ENCODE assay signal across 8 cellular contexts in genomic region chr17:35089846-35090193, GRCh38. TPM values are rescaled to one million over a fixed set of nuclear protein-coding genes. Genes with fewer than 3 reads are reported as not detected.
DNase-seq lines count a peak whose midpoint lies in the region; ATAC-seq, FAIRE-seq and TF ChIP-seq lines count a peak whose summit lies in the region.

No MANE protein-coding gene starts in this region.

- H4K20me1 ChIP-seq in endothelial cell of umbilical vein (replicated peaks; ENCODE audit: control insufficient read depth, extremely low read depth, insufficient read depth, low read length) = no peaks in the 10 kb centered on the region

- no peaks in the 10 kb centered on the region for H3K27me3 ChIP-seq in endothelial cell of umbilical vein (ENCODE audit: control insufficient read depth in 2 of 2, insufficient read depth in 2 of 2, low read length in 2 of 2)
- no peaks in the 10 kb centered on the region for H3K27me3 ChIP-seq in naive thymus-derived CD4-positive, alpha-beta T cell (ENCODE audit: control insufficient read depth in 2 of 2, insufficient read depth in 2 of 2, low read length in 2 of 2)

- ATAC-seq in GM18873 (IDR thresholded peaks at IDR 0.05; ENCODE audit: low FRiP score, unreplicated experiment) = peak; percentile 10
- peak; percentile 2 for ATAC-seq in activated CD4-positive, CD25-positive, alpha-beta regulatory T cell treated with anti-CD3 and anti-CD28 coated beads, Interleukin-2, amount 50 U/mL, for 24 hours
- ATAC-seq in naive thymus-derived CD4-positive, alpha-beta T cell = no peak

- peaks cover 22% of the 10 kb centered on the region for H3K4me1 ChIP-seq in endothelial cell of umbilical vein (ENCODE audit: control insufficient read depth, extremely low read depth, insufficient read depth, low read length)
- H3K4me1 ChIP-seq in naive thymus-derived CD4-positive, alpha-beta T cell (ENCODE audit: control insufficient read depth in 2 of 2, insufficient read depth in 2 of 2, low read length in 2 of 2) = peaks cover 13 to 27% of the 10 kb centered on the region in 2 donors

- peak overlapping the region; percentile 88 to 96 (median 92) for H3K4me3 Mint-ChIP-seq in naive thymus-derived CD4-positive, alpha-beta T cell
- peak overlapping the region; percentile 85 for H3K4me3 Mint-ChIP-seq in type B pancreatic cell

- H3K36me3 ChIP-seq in endothelial cell of umbilical vein (ENCODE audit: control insufficient read depth in 2 of 2, extremely low read depth in 1 of 2, insufficient read depth in 2 of 2, low read length in 2 of 2) = no peaks in the 10 kb centered on the region
- no peaks in the 10 kb centered on the region for H3K36me3 ChIP-seq in naive thymus-derived CD4-positive, alpha-beta T cell (ENCODE audit: control insufficient read depth in 2 of 3, insufficient read depth in 3 of 3, low read length in 3 of 3)

- FAIRE-seq in endothelial cell of umbilical vein (lab: Jason Lieb, UNC) = peak; percentile 93

- dilution Hi-C loops in endothelial cell of umbilical vein (cut with MboI; ENCODE audit: extremely low pct_ligation_motif_present, low sequenced_read_pairs) = no loop called here

- peak overlapping the region; percentile 87 to 97 (median 92) for H3K27ac Mint-ChIP-seq in naive thymus-derived CD4-positive, alpha-beta T cell
- peak overlapping the region; percentile 83 for H3K27ac Mint-ChIP-seq in type B pancreatic cell

- H3K36me3 Mint-ChIP-seq in naive thymus-derived CD4-positive, alpha-beta T cell = peaks cover 0 to 12% (median 0%) of the 10 kb centered on the region in 5 donors
- H3K36me3 Mint-ChIP-seq in type B pancreatic cell = no peaks in the 10 kb centered on the region

- peak overlapping the region; percentile 73 for H3K9ac ChIP-seq in endothelial cell of umbilical vein (replicated peaks; ENCODE audit: extremely low read depth, insufficient read depth, low read length)

- peaks cover 31% of the 10 kb centered on the region for H3K79me2 ChIP-seq in endothelial cell of umbilical vein (ENCODE audit: control insufficient read depth, insufficient read depth, low read length)

- peak; percentile 0 for TF ChIP-seq POLR2A in endothelial cell of umbilical vein (IDR thresholded peaks at IDR 0.05; ENCODE audit: low read depth, low read length)

- no TSS peak for BruUV-seq in endothelial cell of umbilical vein (replicated peaks; lab: Mats Ljungman, UMichigan)

- no peaks in the 10 kb centered on the region for H3K27me3 Mint-ChIP-seq in naive thymus-derived CD4-positive, alpha-beta T cell
- no peaks in the 10 kb centered on the region for H3K27me3 Mint-ChIP-seq in type B pancreatic cell

- peak overlapping the region; percentile 78 for H3K4me2 ChIP-seq in endothelial cell of umbilical vein (ENCODE audit: insufficient read depth, low read length)

- no peaks in the 10 kb centered on the region for H3K9me1 ChIP-seq in endothelial cell of umbilical vein (replicated peaks; ENCODE audit: control insufficient read depth, extremely low read depth, insufficient read depth, low read length)

- peaks cover 0 to under 1% (median 0%) of the 10 kb centered on the region in 11 donors for H3K9me3 Mint-ChIP-seq in naive thymus-derived CD4-positive, alpha-beta T cell
- no peaks in the 10 kb centered on the region for H3K9me3 Mint-ChIP-seq in type B pancreatic cell

- no peaks in the 10 kb centered on the region for H3K9me3 ChIP-seq in endothelial cell of umbilical vein (replicated peaks; ENCODE audit: control insufficient read depth, insufficient read depth, low read length)
- no peaks in the 10 kb centered on the region for H3K9me3 ChIP-seq in naive thymus-derived CD4-positive, alpha-beta T cell (ENCODE audit: control insufficient read depth in 2 of 3, low read length in 3 of 3)

- TF ChIP-seq CTCF in endothelial cell of umbilical vein (IDR thresholded peaks at IDR 0.05; ENCODE audit: extremely low read depth in 1 of 2, insufficient read depth in 1 of 2, low read depth in 1 of 2, low read length in 2 of 2) = peak in 1 of 2 donors; percentile 29
- no peak for TF ChIP-seq CTCF in type B pancreatic cell (conservative IDR thresholded peaks at IDR 0.05)

- DNase-seq in HPDE6-E6E7 (ENCODE audit: extremely low spot score) (peak; percentile 45), endothelial cell of umbilical vein (ENCODE audit: low read depth, low spot score) (peak; percentile 54), type B pancreatic cell (ENCODE audit: extremely low spot score, unreplicated experiment) (no peak), NCI-H1092 (lab: John Stamatoyannopoulos, UW) (no peak), NCI-H446 (lab: John Stamatoyannopoulos, UW) (no peak)
- no peak for DNase-seq in naive thymus-derived CD4-positive, alpha-beta T cell

- H3K27ac ChIP-seq in endothelial cell of umbilical vein (ENCODE audit: insufficient read depth, low read depth, low read length) = peak overlapping the region; percentile 72
- H3K27ac ChIP-seq in naive thymus-derived CD4-positive, alpha-beta T cell (ENCODE audit: low read depth, low read length) = peak overlapping the region; percentile 73

- H3K4me3 ChIP-seq in endothelial cell of umbilical vein (replicated peaks in 1 of 3; ENCODE audit: insufficient read depth in 1 of 3, low read depth in 1 of 3, low read length in 3 of 3) = peak overlapping the region in 1 of 3 experiments; percentile 52
- peak overlapping the region; percentile 61 for H3K4me3 ChIP-seq in naive thymus-derived CD4-positive, alpha-beta T cell (ENCODE audit: low read length)

- H2AFZ ChIP-seq in endothelial cell of umbilical vein (ENCODE audit: low read depth, low read length) = peak overlapping the region; percentile 98

- POLR2A ChIA-PET in endothelial cell of umbilical vein (lab: Charles Lee) = no interaction called here
- POLR2A ChIA-PET in naive thymus-derived CD4-positive, alpha-beta T cell (lab: Charles Lee) = interaction anchor here (0.6 to 2.3 kb wide), 25 partner anchors 14 to 489 kb away, joined by 3 to 20 read pairs (median 4); partner anchors contain the start of genes CCT6B, LIG3, RAD51D and RFFL

- H3K4me1 Mint-ChIP-seq in naive thymus-derived CD4-positive, alpha-beta T cell = peaks cover 21 to 49% (median 44%) of the 10 kb centered on the region in 7 donors
- peaks cover 17% of the 10 kb centered on the region for H3K4me1 Mint-ChIP-seq in type B pancreatic cell (ENCODE audit: unreplicated experiment)

- CTCF ChIA-PET in endothelial cell of umbilical vein (lab: Charles Lee) = interaction anchor here (0.5 to 2.1 kb wide), 29 partner anchors 8 to 547 kb away, joined by 3 to 34 read pairs (median 4); partner anchors contain the start of genes FNDC8, LIG3 and RFFL
- CTCF ChIA-PET in naive thymus-derived CD4-positive, alpha-beta T cell (lab: Charles Lee) = interaction anchor here (0.7 to 2.6 kb wide), 17 partner anchors 17 to 450 kb away, joined by 3 to 25 read pairs (median 5); partner anchors contain the start of genes RAD51D and RFFL

- intact Hi-C loops in endothelial cell of umbilical vein (cut with micrococcal nuclease) = loop anchor here (1.0 kb wide), 5 partner anchors 27 to 109 kb away; partner anchors contain the start of genes RAD51D and RFFL
- intact Hi-C loops in naive thymus-derived CD4-positive, alpha-beta T cell (cut with micrococcal nuclease) = loop anchor here (1.0 to 2.0 kb wide), 18 partner anchors 16 to 548 kb away; partner anchors contain the start of genes CCT6B (in 2 of the 2), NLE1 (in 2 of the 2), RAD51D (in 2 of the 2) and RFFL (in 2 of the 2)

RNA-seq across cellular contexts. Expression of gene RFFL, which starts 26.3 kb away (rescaled TPM):
- total RNA-seq in endothelial cell of umbilical vein (14.1 and 14.2 TPM in 2 replicates), type B pancreatic cell (ENCODE audit: low replicate concordance) (19.9 and 38.7 TPM in 2 replicates)
- polyA plus RNA-seq in endothelial cell of umbilical vein = 6.6 and 7.0 TPM in 2 replicates
- 8.7 TPM in 2 replicates for polyA plus RNA-seq in endothelial cell of umbilical vein (2011; cell fraction: cytosol; rRNA removed)
- polyA plus RNA-seq in endothelial cell of umbilical vein (2011; cell fraction: nucleus; rRNA removed) = 9.3 and 9.8 TPM in 2 replicates
- 11.3 and 12.1 TPM in 2 replicates for polyA plus RNA-seq in endothelial cell of umbilical vein (2012)
- 38.1 and 39.6 TPM in 2 replicates for polyA minus RNA-seq in endothelial cell of umbilical vein
- polyA minus RNA-seq in endothelial cell of umbilical vein (2011; cell fraction: cytosol; rRNA and poly(A)+ RNA removed) = 25.9 TPM
- 8.9 and 10.1 TPM in 2 replicates for polyA minus RNA-seq in endothelial cell of umbilical vein (2011; cell fraction: nucleus; rRNA and poly(A)+ RNA removed)
- 10 to 100 TPM; 45.0 to 74.7 (median 55.7) TPM for total RNA-seq in naive thymus-derived CD4-positive, alpha-beta T cell
- 10 to 100 TPM; 36.4 to 47.1 TPM for polyA plus RNA-seq in naive thymus-derived CD4-positive, alpha-beta T cell

RNA-seq across cellular contexts. Expression of gene RAD51D, which starts 29.8 kb away (rescaled TPM):
- total RNA-seq in endothelial cell of umbilical vein = 19.6 and 27.9 TPM in 2 replicates
- polyA plus RNA-seq in endothelial cell of umbilical vein = 14.9 and 15.5 TPM in 2 replicates
- 13.5 and 14.2 TPM in 2 replicates for polyA plus RNA-seq in endothelial cell of umbilical vein (2011; cell fraction: cytosol; rRNA removed)
- polyA plus RNA-seq in endothelial cell of umbilical vein (2011; cell fraction: nucleus; rRNA removed) = 17.4 and 18.1 TPM in 2 replicates
- polyA plus RNA-seq in endothelial cell of umbilical vein (2012) = 16.6 and 18.2 TPM in 2 replicates
- polyA minus RNA-seq in endothelial cell of umbilical vein = 21.2 and 24.0 TPM in 2 replicates
- 9.7 TPM for polyA minus RNA-seq in endothelial cell of umbilical vein (2011; cell fraction: cytosol; rRNA and poly(A)+ RNA removed)
- 14.4 and 15.5 TPM in 2 replicates for polyA minus RNA-seq in endothelial cell of umbilical vein (2011; cell fraction: nucleus; rRNA and poly(A)+ RNA removed)
- total RNA-seq in naive thymus-derived CD4-positive, alpha-beta T cell = 10 to 100 TPM; 15.0 to 34.2 (median 25.4) TPM
- 10 to 100 TPM in 1 of 2 donors, 1 to 10 TPM in 1; 7.0 to 17.6 TPM for polyA plus RNA-seq in naive thymus-derived CD4-positive, alpha-beta T cell
- total RNA-seq in type B pancreatic cell (ENCODE audit: low replicate concordance) = 8.3 and 12.4 TPM in 2 replicates

RNA-seq across cellular contexts. Expression of gene FNDC8, which starts 31.6 kb away (rescaled TPM):
- total RNA-seq in endothelial cell of umbilical vein = not detected in 2 replicates
- not detected in 2 replicates for polyA plus RNA-seq in endothelial cell of umbilical vein
- polyA plus RNA-seq in endothelial cell of umbilical vein (2011; cell fraction: cytosol; rRNA removed) = not detected in 2 replicates
- polyA plus RNA-seq in endothelial cell of umbilical vein (2011; cell fraction: nucleus; rRNA removed) = not detected in 2 replicates
- 0.23 TPM in 1 of 2 replicates, not detected in the other for polyA plus RNA-seq in endothelial cell of umbilical vein (2012)
- polyA minus RNA-seq in endothelial cell of umbilical vein = not detected in 2 replicates
- polyA minus RNA-seq in endothelial cell of umbilical vein (2011; cell fraction: cytosol; rRNA and poly(A)+ RNA removed) = not detected
- not detected in 2 replicates for polyA minus RNA-seq in endothelial cell of umbilical vein (2011; cell fraction: nucleus; rRNA and poly(A)+ RNA removed)
- not detected for total RNA-seq in naive thymus-derived CD4-positive, alpha-beta T cell
- not detected for polyA plus RNA-seq in naive thymus-derived CD4-positive, alpha-beta T cell
- not detected in 2 replicates for total RNA-seq in type B pancreatic cell (ENCODE audit: low replicate concordance)

RNA-seq across cellular contexts. Expression of gene NLE1, which starts 52.3 kb away (rescaled TPM):
- total RNA-seq in endothelial cell of umbilical vein (15.8 and 22.8 TPM in 2 replicates), type B pancreatic cell (ENCODE audit: low replicate concordance) (18.8 and 24.9 TPM in 2 replicates)
- 19.1 and 19.8 TPM in 2 replicates for polyA plus RNA-seq in endothelial cell of umbilical vein
- polyA plus RNA-seq in endothelial cell of umbilical vein (2011; cell fraction: cytosol; rRNA removed) = 15.6 and 16.7 TPM in 2 replicates
- 18.0 and 21.8 TPM in 2 replicates for polyA plus RNA-seq in endothelial cell of umbilical vein (2011; cell fraction: nucleus; rRNA removed)
- 14.9 and 15.7 TPM in 2 replicates for polyA plus RNA-seq in endothelial cell of umbilical vein (2012)
- 14.6 and 19.3 TPM in 2 replicates for polyA minus RNA-seq in endothelial cell of umbilical vein
- 28.2 TPM for polyA minus RNA-seq in endothelial cell of umbilical vein (2011; cell fraction: cytosol; rRNA and poly(A)+ RNA removed)
- 9.0 and 9.3 TPM in 2 replicates for polyA minus RNA-seq in endothelial cell of umbilical vein (2011; cell fraction: nucleus; rRNA and poly(A)+ RNA removed)
- total RNA-seq in naive thymus-derived CD4-positive, alpha-beta T cell = 10 to 100 TPM in 4 of 5 experiments, 1 to 10 TPM in 1; 10.0 to 29.4 (median 21.8) TPM
- 10 to 100 TPM in 1 of 2 donors, 1 to 10 TPM in 1; 6.1 to 10.7 TPM for polyA plus RNA-seq in naive thymus-derived CD4-positive, alpha-beta T cell

RNA-seq across cellular contexts. Expression of gene UNC45B, which starts 57.8 kb away (rescaled TPM):
- total RNA-seq in endothelial cell of umbilical vein (not detected in 2 replicates), type B pancreatic cell (ENCODE audit: low replicate concordance) (0.56 TPM in 1 of 2 replicates, not detected in the other)
- polyA plus RNA-seq in endothelial cell of umbilical vein = not detected in 2 replicates
- polyA plus RNA-seq in endothelial cell of umbilical vein (2011; cell fraction: cytosol; rRNA removed) = not detected in 2 replicates
- not detected in 2 replicates for polyA plus RNA-seq in endothelial cell of umbilical vein (2011; cell fraction: nucleus; rRNA removed)
- polyA plus RNA-seq in endothelial cell of umbilical vein (2012) = not detected in 2 replicates
- polyA minus RNA-seq in endothelial cell of umbilical vein = not detected in 2 replicates
- polyA minus RNA-seq in endothelial cell of umbilical vein (2011; cell fraction: cytosol; rRNA and poly(A)+ RNA removed) = not detected
- polyA minus RNA-seq in endothelial cell of umbilical vein (2011; cell fraction: nucleus; rRNA and poly(A)+ RNA removed) = not detected in 2 replicates
- total RNA-seq in naive thymus-derived CD4-positive, alpha-beta T cell = under 1 TPM; 0.10 to 0.62 (median 0.29) TPM
- polyA plus RNA-seq in naive thymus-derived CD4-positive, alpha-beta T cell = under 1 TPM; 0.10 to 0.22 TPM

Comparison
In these comparisons a context has a peak if more than half of its experiments do, and no peak if none do; other contexts are left out.
1. DNase-seq: peak in HPDE6-E6E7 (single experiment) and endothelial cell of umbilical vein (single experiment); none in naive thymus-derived CD4-positive, alpha-beta T cell (0 of 9), type B pancreatic cell (single experiment), NCI-H1092 (single experiment) and NCI-H446 (0 of 2).